Comparison of ENCODE assay signal across 1 cellular context in genomic region chr7:80680159-80680903, GRCh38.
TF ChIP-seq lines count a peak whose summit lies in the region.

No MANE protein-coding gene starts in this region.

TF ChIP-seq in HepG2, 621 proteins besides CTCF, POLR2A, EP300 and RAD21 (continued from another document):
- TF ChIP-seq GATAD1 (CRISPR knock-in tag; IDR thresholded peaks at IDR 0.05): no peak
